In genomic region chr6:136031982-136032381, GRCh38 we compare ENCODE assay signal across 9 cellular contexts.
DNase-seq lines count a peak whose midpoint lies in the region; ATAC-seq, FAIRE-seq and TF ChIP-seq lines count a peak whose summit lies in the region.
"Had no signal": no experiment of that assay in that cellular context is flagged by ENCODE, and none has a peak within 500 bp of the region (broad histone marks: within the 10 kb centered on the region; RNA-seq: fewer than 3 reads in every experiment).

No MANE protein-coding gene starts in this region.

- no peaks in the 10 kb centered on the region for H3K4me1 ChIP-seq in MM.1S (ENCODE audit: low read length)
- H3K4me1 ChIP-seq in prostate gland (replicated peaks): no peaks in the 10 kb centered on the region

- ATAC-seq in HG03565 (IDR thresholded peaks at IDR 0.05; ENCODE audit: unreplicated experiment): no peak

- H4K20me1 ChIP-seq in MM.1S (ENCODE audit: insufficient read depth, low read length): no peaks in the 10 kb centered on the region

- FAIRE-seq in endometrium (lab: Jason Lieb, UNC): peak; percentile 51
- FAIRE-seq: A204.1 had no signal

- intact Hi-C loops in prostate gland (cut with DNase I): loop anchor here (10.0 kb wide), 1 partner anchor 123 kb away; no protein-coding TSS in a partner anchor

- no peaks in the 10 kb centered on the region for H3F3A ChIP-seq in MM.1S (ENCODE audit: insufficient read depth, low read length)

- H3K9me3 ChIP-seq in MM.1S (replicated peaks; ENCODE audit: insufficient read depth, low read length) (no peaks in the 10 kb centered on the region), prostate gland (no peaks in the 10 kb centered on the region)

- H3K4me2 ChIP-seq in MM.1S (ENCODE audit: low read depth, low read length): no peak overlapping the region

- H3K27ac ChIP-seq in MM.1S (ENCODE audit: low read length) (no peak overlapping the region), prostate gland (no peak overlapping the region)

- no peak for TF ChIP-seq POLR2A in prostate gland (IDR thresholded peaks at IDR 0.05)

- H3K4me3 ChIP-seq in MM.1S (ENCODE audit: low read length) (no peak overlapping the region), prostate gland (no peak overlapping the region)

- no peak overlapping the region for H2AFZ ChIP-seq in MM.1S (ENCODE audit: low read length)

- no peak overlapping the region for H3K9ac ChIP-seq in MM.1S (ENCODE audit: low read length)

- no peaks in the 10 kb centered on the region for H3K36me3 ChIP-seq in MM.1S (replicated peaks; ENCODE audit: insufficient read depth, low read length)
- H3K36me3 ChIP-seq in prostate gland: no peaks in the 10 kb centered on the region

- H3K27me3 ChIP-seq in MM.1S (replicated peaks; ENCODE audit: insufficient read depth, low read length) (no peaks in the 10 kb centered on the region), prostate gland (replicated peaks; ENCODE audit: insufficient read depth) (no peaks in the 10 kb centered on the region)

- no peaks in the 10 kb centered on the region for H3K79me2 ChIP-seq in MM.1S (ENCODE audit: low read length)

- peak; percentile 32 for DNase-seq in DMS 273 (lab: John Stamatoyannopoulos, UW; ENCODE audit: unreplicated experiment)
- no peak for DNase-seq in DMS 273 treated with DMSO at 0.1 percent for 48 hours (lab: John Stamatoyannopoulos, UW)
- DNase-seq in MM.1S: no peak
- no peak for DNase-seq in prostate gland (ENCODE audit: low spot score)
- DNase-seq in NOMO-1 (lab: John Stamatoyannopoulos, UW; ENCODE audit: unreplicated experiment in 2 of 2): no peak
- no peak for DNase-seq in NCI-H226

- TF ChIP-seq CTCF in MM.1S (IDR thresholded peaks at IDR 0.05; ENCODE audit: low read length) (peak; percentile 38), prostate gland (IDR thresholded peaks at IDR 0.05) (peak in 3 of 4 experiments; percentile 12 to 33 (median 31))

- H3K9me2 ChIP-seq in MM.1S (replicated peaks; ENCODE audit: insufficient read depth, low read length): no peaks in the 10 kb centered on the region
